In the genomic region with DNA sequence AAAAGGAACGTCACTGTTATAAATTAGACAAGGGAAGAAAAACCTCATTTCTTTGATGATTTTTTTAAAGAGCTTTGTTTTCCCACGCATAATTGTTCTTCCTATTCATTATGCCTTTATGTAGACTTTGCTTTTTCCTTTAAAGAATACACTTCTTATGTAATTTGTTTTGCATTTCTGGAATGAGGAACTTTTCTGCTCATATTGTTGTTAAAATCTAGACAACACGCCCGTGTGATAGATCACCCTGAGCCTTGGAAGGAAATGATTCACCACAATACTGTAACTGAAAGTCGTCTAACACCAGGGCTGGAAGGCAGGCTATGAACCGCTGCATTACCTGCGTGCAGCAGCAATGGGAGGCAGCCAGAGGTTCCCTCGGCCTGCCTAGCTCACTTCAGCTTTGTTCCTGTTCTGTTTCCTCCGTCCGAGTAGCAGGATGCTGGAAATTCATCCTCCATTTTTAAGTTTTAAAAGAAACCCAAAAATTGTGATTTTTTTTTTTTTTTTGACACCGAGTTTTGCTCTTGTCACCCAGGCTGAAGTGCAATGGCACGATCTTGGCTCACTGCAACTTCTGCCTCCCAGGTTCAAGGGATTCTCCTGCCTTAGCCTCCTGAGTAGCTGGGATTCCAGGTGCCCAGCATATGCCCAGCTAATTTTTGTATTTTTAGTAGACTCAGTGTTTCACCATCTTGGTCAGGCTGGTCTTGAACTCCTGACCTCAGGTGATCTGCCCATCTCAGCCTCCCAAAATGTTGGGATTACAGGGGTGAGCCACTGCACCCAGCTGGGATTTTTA, we compare ENCODE assay signal across 1 cellular context.
TF ChIP-seq lines count a peak whose summit lies in the region.

No MANE protein-coding gene starts in this region.

TF ChIP-seq in HepG2, 621 proteins besides CTCF, POLR2A, EP300 and RAD21 (continued from another document and continues in another):
- TF ChIP-seq, protein P1, sequence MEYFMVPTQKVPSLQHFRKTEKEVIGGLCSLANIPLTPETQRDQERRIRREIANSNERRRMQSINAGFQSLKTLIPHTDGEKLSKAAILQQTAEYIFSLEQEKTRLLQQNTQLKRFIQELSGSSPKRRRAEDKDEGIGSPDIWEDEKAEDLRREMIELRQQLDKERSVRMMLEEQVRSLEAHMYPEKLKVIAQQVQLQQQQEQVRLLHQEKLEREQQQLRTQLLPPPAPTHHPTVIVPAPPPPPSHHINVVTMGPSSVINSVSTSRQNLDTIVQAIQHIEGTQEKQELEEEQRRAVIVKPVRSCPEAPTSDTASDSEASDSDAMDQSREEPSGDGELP (IDR thresholded peaks at IDR 0.05; ENCODE audit: borderline replicate concordance, low read depth) = no peak; the same call in 1 of the 2 replicates
- TF ChIP-seq HNRNPL (IDR thresholded peaks at IDR 0.05; ENCODE audit: low read depth, low read length) (no peak), IRX3 (CRISPR knock-in tag; IDR thresholded peaks at IDR 0.05; ENCODE audit: borderline replicate concordance, low read depth) (no peak), ZNF460 (CRISPR knock-in tag; IDR thresholded peaks at IDR 0.05; ENCODE audit: borderline replicate concordance) (no peak), ZMAT3 (CRISPR knock-in tag; conservative IDR thresholded peaks at IDR 0.05) (no peak), IKZF1 (IDR thresholded peaks at IDR 0.05) (no peak), ZFX (CRISPR knock-in tag; IDR thresholded peaks at IDR 0.05; ENCODE audit: low read depth) (no peak), RORA (CRISPR knock-in tag; IDR thresholded peaks at IDR 0.05) (no peak), TOE1 (CRISPR knock-in tag; IDR thresholded peaks at IDR 0.05) (0 out of 2 replicates have a peak, but pooled peaks have one; percentile 13), MTA1 (CRISPR knock-in tag; IDR thresholded peaks at IDR 0.05; ENCODE audit: borderline replicate concordance) (no peak), SNAPC2 (CRISPR knock-in tag; IDR thresholded peaks at IDR 0.05) (peak; percentile 90; the same call in 1 of the 2 replicates), ZSCAN30 (CRISPR knock-in tag; IDR thresholded peaks at IDR 0.05) (no peak), SSRP1 (CRISPR knock-in tag; IDR thresholded peaks at IDR 0.05) (no peak), ZNF317 (CRISPR knock-in tag; IDR thresholded peaks at IDR 0.05) (peak; percentile 32), ZNF3 (CRISPR knock-in tag; IDR thresholded peaks at IDR 0.05) (no peak), NPAS2 (CRISPR knock-in tag; IDR thresholded peaks at IDR 0.05; ENCODE audit: borderline replicate concordance) (no peak), XBP1 (CRISPR knock-in tag; IDR thresholded peaks at IDR 0.05) (no peak), ZSCAN20 (CRISPR knock-in tag; IDR thresholded peaks at IDR 0.05; ENCODE audit: borderline replicate concordance) (no peak), PHF20 (CRISPR knock-in tag; IDR thresholded peaks at IDR 0.05) (no peak), ZNF264 (CRISPR knock-in tag; IDR thresholded peaks at IDR 0.05) (peak; percentile 68; the same call in 1 of the 2 replicates), RBAK (CRISPR knock-in tag; IDR thresholded peaks at IDR 0.05) (no peak), NR3C1 (CRISPR knock-in tag; IDR thresholded peaks at IDR 0.05) (no peak), ZNF773 (CRISPR knock-in tag; IDR thresholded peaks at IDR 0.05; ENCODE audit: borderline replicate concordance) (no peak), ZNF44 (CRISPR knock-in tag; IDR thresholded peaks at IDR 0.05) (0 out of 2 replicates have a peak, but pooled peaks have one; percentile 59), ZNF589 (CRISPR knock-in tag; conservative IDR thresholded peaks at IDR 0.05) (no peak), SYNCRIP (IDR thresholded peaks at IDR 0.05; ENCODE audit: insufficient read depth, low read depth, low read length) (no peak), ZNF607 (CRISPR knock-in tag; IDR thresholded peaks at IDR 0.05; ENCODE audit: borderline replicate concordance) (peak; percentile 40; the same call in 1 of the 2 replicates), ZNF720 (CRISPR knock-in tag; IDR thresholded peaks at IDR 0.05) (no peak), FOXA1 (IDR thresholded peaks at IDR 0.05) (no peak), FOXA1 (CRISPR knock-in tag; IDR thresholded peaks at IDR 0.05) (no peak), TCF12 (IDR thresholded peaks at IDR 0.05) (no peak), TCF12 (CRISPR knock-in tag; IDR thresholded peaks at IDR 0.05) (0 out of 2 replicates have a peak, but pooled peaks have one; percentile 15)
- TF ChIP-seq, protein P2, sequence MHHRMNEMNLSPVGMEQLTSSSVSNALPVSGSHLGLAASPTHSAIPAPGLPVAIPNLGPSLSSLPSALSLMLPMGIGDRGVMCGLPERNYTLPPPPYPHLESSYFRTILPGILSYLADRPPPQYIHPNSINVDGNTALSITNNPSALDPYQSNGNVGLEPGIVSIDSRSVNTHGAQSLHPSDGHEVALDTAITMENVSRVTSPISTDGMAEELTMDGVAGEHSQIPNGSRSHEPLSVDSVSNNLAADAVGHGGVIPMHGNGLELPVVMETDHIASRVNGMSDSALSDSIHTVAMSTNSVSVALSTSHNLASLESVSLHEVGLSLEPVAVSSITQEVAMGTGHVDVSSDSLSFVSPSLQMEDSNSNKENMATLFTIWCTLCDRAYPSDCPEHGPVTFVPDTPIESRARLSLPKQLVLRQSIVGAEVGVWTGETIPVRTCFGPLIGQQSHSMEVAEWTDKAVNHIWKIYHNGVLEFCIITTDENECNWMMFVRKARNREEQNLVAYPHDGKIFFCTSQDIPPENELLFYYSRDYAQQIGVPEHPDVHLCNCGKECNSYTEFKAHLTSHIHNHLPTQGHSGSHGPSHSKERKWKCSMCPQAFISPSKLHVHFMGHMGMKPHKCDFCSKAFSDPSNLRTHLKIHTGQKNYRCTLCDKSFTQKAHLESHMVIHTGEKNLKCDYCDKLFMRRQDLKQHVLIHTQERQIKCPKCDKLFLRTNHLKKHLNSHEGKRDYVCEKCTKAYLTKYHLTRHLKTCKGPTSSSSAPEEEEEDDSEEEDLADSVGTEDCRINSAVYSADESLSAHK (CRISPR knock-in tag; IDR thresholded peaks at IDR 0.05; ENCODE audit: borderline replicate concordance) = no peak
- TF ChIP-seq, protein P3, sequence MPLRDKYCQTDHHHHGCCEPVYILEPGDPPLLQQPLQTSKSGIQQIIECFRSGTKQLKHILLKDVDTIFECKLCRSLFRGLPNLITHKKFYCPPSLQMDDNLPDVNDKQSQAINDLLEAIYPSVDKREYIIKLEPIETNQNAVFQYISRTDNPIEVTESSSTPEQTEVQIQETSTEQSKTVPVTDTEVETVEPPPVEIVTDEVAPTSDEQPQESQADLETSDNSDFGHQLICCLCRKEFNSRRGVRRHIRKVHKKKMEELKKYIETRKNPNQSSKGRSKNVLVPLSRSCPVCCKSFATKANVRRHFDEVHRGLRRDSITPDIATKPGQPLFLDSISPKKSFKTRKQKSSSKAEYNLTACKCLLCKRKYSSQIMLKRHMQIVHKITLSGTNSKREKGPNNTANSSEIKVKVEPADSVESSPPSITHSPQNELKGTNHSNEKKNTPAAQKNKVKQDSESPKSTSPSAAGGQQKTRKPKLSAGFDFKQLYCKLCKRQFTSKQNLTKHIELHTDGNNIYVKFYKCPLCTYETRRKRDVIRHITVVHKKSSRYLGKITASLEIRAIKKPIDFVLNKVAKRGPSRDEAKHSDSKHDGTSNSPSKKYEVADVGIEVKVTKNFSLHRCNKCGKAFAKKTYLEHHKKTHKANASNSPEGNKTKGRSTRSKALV (CRISPR knock-in tag; IDR thresholded peaks at IDR 0.05) = no peak; the same call in 1 of the 2 replicates
- TF ChIP-seq, protein P4, sequence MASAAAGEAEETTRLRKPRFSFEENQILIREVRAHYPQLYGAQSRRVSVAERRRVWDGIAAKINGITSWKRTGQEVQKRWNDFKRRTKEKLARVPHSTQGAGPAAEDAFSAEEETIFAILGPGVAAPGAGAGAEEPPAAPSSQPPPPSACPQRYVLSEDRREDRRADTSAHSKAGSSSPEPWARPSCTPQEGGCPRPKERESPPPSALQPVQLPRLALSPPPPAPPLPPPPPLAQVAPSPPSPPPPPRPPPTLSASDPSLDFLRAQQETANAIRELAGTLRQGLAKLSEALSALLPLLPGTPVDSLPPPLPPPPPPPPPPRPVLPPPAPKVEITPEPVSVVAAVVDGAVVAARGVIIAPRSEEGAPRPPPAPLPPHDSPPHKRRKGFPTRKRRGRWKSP (CRISPR knock-in tag; IDR thresholded peaks at IDR 0.05) = no peak
- TF ChIP-seq, protein P5, sequence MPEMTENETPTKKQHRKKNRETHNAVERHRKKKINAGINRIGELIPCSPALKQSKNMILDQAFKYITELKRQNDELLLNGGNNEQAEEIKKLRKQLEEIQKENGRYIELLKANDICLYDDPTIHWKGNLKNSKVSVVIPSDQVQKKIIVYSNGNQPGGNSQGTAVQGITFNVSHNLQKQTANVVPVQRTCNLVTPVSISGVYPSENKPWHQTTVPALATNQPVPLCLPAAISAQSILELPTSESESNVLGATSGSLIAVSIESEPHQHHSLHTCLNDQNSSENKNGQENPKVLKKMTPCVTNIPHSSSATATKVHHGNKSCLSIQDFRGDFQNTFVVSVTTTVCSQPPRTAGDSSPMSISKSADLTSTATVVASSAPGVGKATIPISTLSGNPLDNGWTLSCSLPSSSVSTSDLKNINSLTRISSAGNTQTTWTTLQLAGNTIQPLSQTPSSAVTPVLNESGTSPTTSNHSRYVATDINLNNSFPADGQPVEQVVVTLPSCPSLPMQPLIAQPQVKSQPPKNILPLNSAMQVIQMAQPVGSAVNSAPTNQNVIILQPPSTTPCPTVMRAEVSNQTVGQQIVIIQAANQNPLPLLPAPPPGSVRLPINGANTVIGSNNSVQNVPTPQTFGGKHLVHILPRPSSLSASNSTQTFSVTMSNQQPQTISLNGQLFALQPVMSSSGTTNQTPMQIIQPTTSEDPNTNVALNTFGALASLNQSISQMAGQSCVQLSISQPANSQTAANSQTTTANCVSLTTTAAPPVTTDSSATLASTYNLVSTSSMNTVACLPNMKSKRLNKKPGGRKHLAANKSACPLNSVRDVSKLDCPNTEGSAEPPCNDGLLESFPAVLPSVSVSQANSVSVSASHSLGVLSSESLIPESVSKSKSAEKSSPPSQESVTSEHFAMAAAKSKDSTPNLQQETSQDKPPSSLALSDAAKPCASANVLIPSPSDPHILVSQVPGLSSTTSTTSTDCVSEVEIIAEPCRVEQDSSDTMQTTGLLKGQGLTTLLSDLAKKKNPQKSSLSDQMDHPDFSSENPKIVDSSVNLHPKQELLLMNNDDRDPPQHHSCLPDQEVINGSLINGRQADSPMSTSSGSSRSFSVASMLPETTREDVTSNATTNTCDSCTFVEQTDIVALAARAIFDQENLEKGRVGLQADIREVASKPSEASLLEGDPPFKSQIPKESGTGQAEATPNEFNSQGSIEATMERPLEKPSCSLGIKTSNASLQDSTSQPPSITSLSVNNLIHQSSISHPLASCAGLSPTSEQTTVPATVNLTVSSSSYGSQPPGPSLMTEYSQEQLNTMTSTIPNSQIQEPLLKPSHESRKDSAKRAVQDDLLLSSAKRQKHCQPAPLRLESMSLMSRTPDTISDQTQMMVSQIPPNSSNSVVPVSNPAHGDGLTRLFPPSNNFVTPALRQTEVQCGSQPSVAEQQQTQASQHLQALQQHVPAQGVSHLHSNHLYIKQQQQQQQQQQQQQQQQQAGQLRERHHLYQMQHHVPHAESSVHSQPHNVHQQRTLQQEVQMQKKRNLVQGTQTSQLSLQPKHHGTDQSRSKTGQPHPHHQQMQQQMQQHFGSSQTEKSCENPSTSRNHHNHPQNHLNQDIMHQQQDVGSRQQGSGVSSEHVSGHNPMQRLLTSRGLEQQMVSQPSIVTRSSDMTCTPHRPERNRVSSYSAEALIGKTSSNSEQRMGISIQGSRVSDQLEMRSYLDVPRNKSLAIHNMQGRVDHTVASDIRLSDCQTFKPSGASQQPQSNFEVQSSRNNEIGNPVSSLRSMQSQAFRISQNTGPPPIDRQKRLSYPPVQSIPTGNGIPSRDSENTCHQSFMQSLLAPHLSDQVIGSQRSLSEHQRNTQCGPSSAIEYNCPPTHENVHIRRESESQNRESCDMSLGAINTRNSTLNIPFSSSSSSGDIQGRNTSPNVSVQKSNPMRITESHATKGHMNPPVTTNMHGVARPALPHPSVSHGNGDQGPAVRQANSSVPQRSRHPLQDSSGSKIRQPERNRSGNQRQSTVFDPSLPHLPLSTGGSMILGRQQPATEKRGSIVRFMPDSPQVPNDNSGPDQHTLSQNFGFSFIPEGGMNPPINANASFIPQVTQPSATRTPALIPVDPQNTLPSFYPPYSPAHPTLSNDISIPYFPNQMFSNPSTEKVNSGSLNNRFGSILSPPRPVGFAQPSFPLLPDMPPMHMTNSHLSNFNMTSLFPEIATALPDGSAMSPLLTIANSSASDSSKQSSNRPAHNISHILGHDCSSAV (CRISPR knock-in tag; IDR thresholded peaks at IDR 0.05; ENCODE audit: borderline replicate concordance) = no peak
- TF ChIP-seq, protein P6, sequence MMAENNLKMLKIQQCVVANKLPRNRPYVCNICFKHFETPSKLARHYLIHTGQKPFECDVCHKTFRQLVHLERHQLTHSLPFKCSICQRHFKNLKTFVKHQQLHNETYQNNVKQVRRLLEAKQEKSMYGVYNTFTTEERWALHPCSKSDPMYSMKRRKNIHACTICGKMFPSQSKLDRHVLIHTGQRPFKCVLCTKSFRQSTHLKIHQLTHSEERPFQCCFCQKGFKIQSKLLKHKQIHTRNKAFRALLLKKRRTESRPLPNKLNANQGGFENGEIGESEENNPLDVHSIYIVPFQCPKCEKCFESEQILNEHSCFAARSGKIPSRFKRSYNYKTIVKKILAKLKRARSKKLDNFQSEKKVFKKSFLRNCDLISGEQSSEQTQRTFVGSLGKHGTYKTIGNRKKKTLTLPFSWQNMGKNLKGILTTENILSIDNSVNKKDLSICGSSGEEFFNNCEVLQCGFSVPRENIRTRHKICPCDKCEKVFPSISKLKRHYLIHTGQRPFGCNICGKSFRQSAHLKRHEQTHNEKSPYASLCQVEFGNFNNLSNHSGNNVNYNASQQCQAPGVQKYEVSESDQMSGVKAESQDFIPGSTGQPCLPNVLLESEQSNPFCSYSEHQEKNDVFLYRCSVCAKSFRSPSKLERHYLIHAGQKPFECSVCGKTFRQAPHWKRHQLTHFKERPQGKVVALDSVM (CRISPR knock-in tag; IDR thresholded peaks at IDR 0.05) = no peak; the same call in 1 of the 2 replicates
- TF ChIP-seq, protein P7, sequence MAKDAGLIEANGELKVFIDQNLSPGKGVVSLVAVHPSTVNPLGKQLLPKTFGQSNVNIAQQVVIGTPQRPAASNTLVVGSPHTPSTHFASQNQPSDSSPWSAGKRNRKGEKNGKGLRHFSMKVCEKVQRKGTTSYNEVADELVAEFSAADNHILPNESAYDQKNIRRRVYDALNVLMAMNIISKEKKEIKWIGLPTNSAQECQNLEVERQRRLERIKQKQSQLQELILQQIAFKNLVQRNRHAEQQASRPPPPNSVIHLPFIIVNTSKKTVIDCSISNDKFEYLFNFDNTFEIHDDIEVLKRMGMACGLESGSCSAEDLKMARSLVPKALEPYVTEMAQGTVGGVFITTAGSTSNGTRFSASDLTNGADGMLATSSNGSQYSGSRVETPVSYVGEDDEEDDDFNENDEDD (CRISPR knock-in tag; IDR thresholded peaks at IDR 0.05; ENCODE audit: borderline replicate concordance) = peak; percentile 6; the same call in 1 of the 2 replicates
- TF ChIP-seq, protein P8, sequence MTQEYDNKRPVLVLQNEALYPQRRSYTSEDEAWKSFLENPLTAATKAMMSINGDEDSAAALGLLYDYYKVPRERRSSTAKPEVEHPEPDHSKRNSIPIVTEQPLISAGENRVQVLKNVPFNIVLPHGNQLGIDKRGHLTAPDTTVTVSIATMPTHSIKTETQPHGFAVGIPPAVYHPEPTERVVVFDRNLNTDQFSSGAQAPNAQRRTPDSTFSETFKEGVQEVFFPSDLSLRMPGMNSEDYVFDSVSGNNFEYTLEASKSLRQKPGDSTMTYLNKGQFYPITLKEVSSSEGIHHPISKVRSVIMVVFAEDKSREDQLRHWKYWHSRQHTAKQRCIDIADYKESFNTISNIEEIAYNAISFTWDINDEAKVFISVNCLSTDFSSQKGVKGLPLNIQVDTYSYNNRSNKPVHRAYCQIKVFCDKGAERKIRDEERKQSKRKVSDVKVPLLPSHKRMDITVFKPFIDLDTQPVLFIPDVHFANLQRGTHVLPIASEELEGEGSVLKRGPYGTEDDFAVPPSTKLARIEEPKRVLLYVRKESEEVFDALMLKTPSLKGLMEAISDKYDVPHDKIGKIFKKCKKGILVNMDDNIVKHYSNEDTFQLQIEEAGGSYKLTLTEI (CRISPR knock-in tag; conservative IDR thresholded peaks at IDR 0.05) = no peak
